8 cellular contexts compared by ENCODE assay signal in genomic region chr15:67254238-67255175, GRCh38. TPM values are rescaled to one million over a fixed set of nuclear protein-coding genes. Genes with fewer than 3 reads are reported as not detected.
DNase-seq lines count a peak whose midpoint lies in the region; ATAC-seq, FAIRE-seq and TF ChIP-seq lines count a peak whose summit lies in the region.

TSS of gene AAGAB (minus strand) at chr15:67254661. CDS start at chr15:67254631, 30 bp downstream.
TSS of gene IQCH (plus strand) at chr15:67254786. CDS start at chr15:67254897, 111 bp downstream.

- H3K27me3 ChIP-seq in adrenal gland = no peaks in the 10 kb centered on the region
- no peaks in the 10 kb centered on the region for H3K27me3 ChIP-seq in heart right ventricle
- no peaks in the 10 kb centered on the region for H3K27me3 ChIP-seq in upper lobe of left lung

- TF ChIP-seq POLR2A in GM12892 (IDR thresholded peaks at IDR 0.05; ENCODE audit: low read depth, low read length) (peak; percentile 96), adrenal gland (IDR thresholded peaks at IDR 0.05) (peak; percentile 72 to 89), upper lobe of left lung (IDR thresholded peaks at IDR 0.05) (peak in 3 of 4 donors; percentile 62 to 91 (median 83))

- peaks cover 4 to 28% of the 10 kb centered on the region in 2 donors for H3K4me1 ChIP-seq in adrenal gland (replicated peaks in 1 of 2)
- peaks cover 0 to 24% (median 14%) of the 10 kb centered on the region in 9 donors for H3K4me1 ChIP-seq in heart right ventricle
- peaks cover 10 to 23% (median 13%) of the 10 kb centered on the region in 4 donors for H3K4me1 ChIP-seq in upper lobe of left lung

- peak; percentile 97 for DNase-seq in GM12892 (ENCODE audit: insufficient read length)
- DNase-seq in NCI-H1436 (lab: John Stamatoyannopoulos, UW) = peak; percentile 91
- peak; percentile 94 for DNase-seq in SW480 (ENCODE audit: low spot score)
- peak; percentile 97 to 99 (median 99) for DNase-seq in adrenal gland
- peak; percentile 97 to 99 for DNase-seq in heart right ventricle
- peak; percentile 89 for DNase-seq in pons (ENCODE audit: low spot score)
- DNase-seq in upper lobe of left lung = peak; percentile 97 to 99

- WGBS in adrenal gland, 4 donors = 0 to 1% (median 1%) methylated on average over 25 to 76 of the region's 76 CpGs
- WGBS in heart right ventricle, 2 donors = 0% methylated on average over 73 to 76 of the region's 76 CpGs
- 0% methylated on average over 16 to 48 of the region's 76 CpGs for WGBS in upper lobe of left lung, 2 donors

- H3K27ac ChIP-seq in adrenal gland (peak within 1 kb of the TSS; percentile 88 to 95 (median 92)), heart right ventricle (peak within 1 kb of the TSS in 9 of 10 donors; percentile 69 to 90 (median 84)), upper lobe of left lung (peak within 1 kb of the TSS; percentile 85 to 93 (median 87))

- H3K36me3 ChIP-seq in adrenal gland (replicated peaks in 1 of 2) (no peaks in the 10 kb centered on the region), heart right ventricle (no peaks in the 10 kb centered on the region), upper lobe of left lung (no peaks in the 10 kb centered on the region)

- H3K4me3 ChIP-seq in adrenal gland (peak within 1 kb of the TSS; percentile 76 to 99 (median 79)), heart right ventricle (peak within 1 kb of the TSS; percentile 50 to 90 (median 75)), upper lobe of left lung (peak within 1 kb of the TSS; percentile 24 to 94 (median 80))

- FAIRE-seq in GM12892 (lab: Jason Lieb, UNC) = peak; percentile 98

- ATAC-seq in HG02840 (IDR thresholded peaks at IDR 0.05; ENCODE audit: low FRiP score, unreplicated experiment) (peak; percentile 95), heart right ventricle (peak; percentile 99 to 100 (median 100)), upper lobe of left lung (ENCODE audit: low FRiP score in 2 of 2) (peak; percentile 100)

- H3K9me3 ChIP-seq in adrenal gland (replicated peaks in 1 of 3) (no peaks in the 10 kb centered on the region), heart right ventricle (no peaks in the 10 kb centered on the region), upper lobe of left lung (no peaks in the 10 kb centered on the region)

- intact Hi-C loops in adrenal gland (cut with DNase I) (no loop called here), heart right ventricle (cut with DNase I) (loop anchor here in 6 of 10 donors (2.0 to 10.0 kb wide), 4 partner anchors 180 to 190 kb away; partner anchors contain the start of gene SMAD3 (in 4 of the 6))

- TF ChIP-seq CTCF in adrenal gland (IDR thresholded peaks at IDR 0.05) (peak in 3 of 6 experiments; percentile 8 to 24 (median 9)), heart right ventricle (IDR thresholded peaks at IDR 0.05) (peak in 4 of 9 donors; percentile 7 to 25 (median 14)), upper lobe of left lung (IDR thresholded peaks at IDR 0.05) (peak in 4 of 6 experiments; percentile 25 to 46 (median 32))

- TF ChIP-seq EP300 in upper lobe of left lung (IDR thresholded peaks at IDR 0.05) = peak in 1 of 4 donors; percentile 56

RNA-seq across cellular contexts. Expression of gene AAGAB, which starts in this region (rescaled TPM):
- polyA plus RNA-seq in GM12892 (2012; ENCODE audit: missing spikeins) = 26.6 TPM
- 10 to 100 TPM; 20.1 to 47.6 (median 29.2) TPM for total RNA-seq in adrenal gland
- 10 to 100 TPM; 12.4 to 63.7 (median 13.3) TPM for polyA plus RNA-seq in adrenal gland
- total RNA-seq in heart right ventricle = 10 to 100 TPM; 17.4 to 33.4 (median 24.3) TPM
- 10 to 100 TPM in 1 of 2 donors, 1 to 10 TPM in 1; 4.3 to 26.4 TPM for polyA plus RNA-seq in heart right ventricle
- 10 to 100 TPM; 23.0 to 54.2 (median 32.3) TPM for total RNA-seq in upper lobe of left lung

RNA-seq across cellular contexts. Expression of gene IQCH, which starts in this region (rescaled TPM):
- polyA plus RNA-seq in GM12892 (2012; ENCODE audit: missing spikeins) = 1.7 TPM
- total RNA-seq in adrenal gland (1 to 10 TPM in 7 of 8 donors, under 1 TPM in 1; 0.93 to 7.3 (median 2.9) TPM), heart right ventricle (1 to 10 TPM in 8 of 10 donors, under 1 TPM in 2; 0.51 to 2.6 (median 1.3) TPM), upper lobe of left lung (10 to 100 TPM in 2 of 6 donors, 1 to 10 TPM in 4; 1.0 to 18.0 (median 2.7) TPM)
- polyA plus RNA-seq in adrenal gland (1 to 10 TPM in 1 of 3 donors, under 1 TPM in 2; 0.67 to 2.9 (median 0.97) TPM), heart right ventricle (under 1 TPM; 0.29 to 0.83 TPM)

Comparison
In these comparisons a context has a peak if more than half of its experiments do, and no peak if none do; other contexts are left out.
1. Peak in every context shown above with its lines: DNase-seq, ATAC-seq, H3K4me3 ChIP-seq and H3K27ac ChIP-seq.
2. intact Hi-C loops: an anchor here in heart right ventricle (2.0 to 10.0 kb wide); none called in adrenal gland.